ENCODE assay signal across 11 cellular contexts in the genomic region with DNA sequence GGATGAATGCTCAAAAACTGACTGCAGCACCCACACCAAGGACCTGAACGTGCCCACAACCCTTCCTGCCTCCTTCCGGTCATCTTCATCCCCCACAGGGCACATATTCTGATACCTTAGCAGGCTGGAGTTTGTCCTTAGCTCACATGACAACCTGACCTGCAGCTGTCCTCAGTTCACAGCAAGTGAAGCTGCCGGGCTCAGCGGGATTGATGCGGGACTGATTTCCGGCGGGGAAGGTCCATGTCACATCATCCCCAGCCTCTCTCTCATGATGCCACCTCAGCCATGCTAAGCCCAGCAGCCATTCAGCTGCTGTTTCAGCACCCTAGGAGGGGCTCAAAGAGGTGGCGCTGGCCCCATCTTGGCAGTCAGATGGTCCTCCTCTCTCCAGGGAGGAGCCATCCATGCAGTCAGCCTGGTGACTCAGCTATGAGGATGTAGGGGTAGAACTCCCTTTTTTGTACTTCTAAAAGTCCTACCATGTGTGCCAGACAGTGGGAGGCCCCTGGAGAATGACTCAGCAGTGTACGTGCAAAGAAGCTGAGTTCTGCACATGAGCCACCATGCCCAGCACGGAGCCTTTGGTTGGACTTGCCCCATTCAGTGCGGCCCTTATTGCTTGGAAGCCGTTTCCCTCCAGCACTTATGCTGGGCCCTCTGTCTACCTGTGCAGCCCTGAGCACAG. TPM values are rescaled to one million over a fixed set of nuclear protein-coding genes. Genes with fewer than 3 reads are reported as not detected.
DNase-seq lines count a peak whose midpoint lies in the region; ATAC-seq and TF ChIP-seq lines count a peak whose summit lies in the region.
"Had no signal": no experiment of that assay in that cellular context is flagged by ENCODE, and none has a peak within 500 bp of the region (broad histone marks: within the 10 kb centered on the region; RNA-seq: fewer than 3 reads in every experiment).

No MANE protein-coding gene starts in this region.

- DNase-seq in NCI-H510A treated with DMSO at 0.1 percent for 48 hours (lab: John Stamatoyannopoulos, UW) (peak; percentile 26), NCI-H510A (lab: John Stamatoyannopoulos, UW) (no peak), T1000 (lab: John Stamatoyannopoulos, UW) (peak; percentile 72), foreskin keratinocyte (peak; percentile 91 to 95), GM20000 (ENCODE audit: low spot score) (no peak), COR-L47 (lab: John Stamatoyannopoulos, UW) (no peak)
- peak; percentile 18 for DNase-seq in stimulated activated CD4-positive, alpha-beta T cell treated with anti-CD3 and anti-CD28 coated beads, Interleukin-4, amount 100 ng/mL, for 1 hour

- peak overlapping the region; percentile 63 for H3K27ac ChIP-seq in foreskin keratinocyte
- H3K27ac ChIP-seq: BLaER1, SK-N-MC had no signal

- ATAC-seq in foreskin keratinocyte (peak; percentile 92), HG03280 (IDR thresholded peaks at IDR 0.05; ENCODE audit: unreplicated experiment) (no peak)

- TF ChIP-seq CTCF in foreskin keratinocyte (conservative IDR thresholded peaks at IDR 0.05): no peak
- TF ChIP-seq CTCF in GM20000 (IDR thresholded peaks at IDR 0.05; ENCODE audit: extremely low read depth, missing control alignments): no peak

- peaks cover 18% of the 10 kb centered on the region for H3K4me1 ChIP-seq in foreskin keratinocyte
- H3K4me1 ChIP-seq: BLaER1 had no signal

- H3K27me3 ChIP-seq in foreskin keratinocyte: no peaks in the 10 kb centered on the region
- H3K27me3 ChIP-seq: BLaER1 had no signal

RNA-seq across cellular contexts. Expression of a gene that starts 9.5 kb away (rescaled TPM):
- 21.6 and 32.3 TPM in 2 replicates for total RNA-seq in foreskin keratinocyte
- polyA plus RNA-seq in foreskin keratinocyte: 8.8 and 10.6 TPM in 2 replicates
- total RNA-seq: mononuclear cell had no signal

Comparison
In these comparisons a context has a peak if more than half of its experiments do, and no peak if none do; other contexts are left out.
1. DNase-seq: peak in NCI-H510A treated with DMSO at 0.1 percent for 48 hours (single experiment), T1000 (single experiment), foreskin keratinocyte (2 of 2) and stimulated activated CD4-positive, alpha-beta T cell treated with anti-CD3 and anti-CD28 coated beads, Interleukin-4, amount 100 ng/mL, for 1 hour (single experiment); none in NCI-H510A (single experiment), GM20000 (single experiment) and COR-L47 (single experiment).